13 cellular contexts compared by ENCODE assay signal in the genomic region with DNA sequence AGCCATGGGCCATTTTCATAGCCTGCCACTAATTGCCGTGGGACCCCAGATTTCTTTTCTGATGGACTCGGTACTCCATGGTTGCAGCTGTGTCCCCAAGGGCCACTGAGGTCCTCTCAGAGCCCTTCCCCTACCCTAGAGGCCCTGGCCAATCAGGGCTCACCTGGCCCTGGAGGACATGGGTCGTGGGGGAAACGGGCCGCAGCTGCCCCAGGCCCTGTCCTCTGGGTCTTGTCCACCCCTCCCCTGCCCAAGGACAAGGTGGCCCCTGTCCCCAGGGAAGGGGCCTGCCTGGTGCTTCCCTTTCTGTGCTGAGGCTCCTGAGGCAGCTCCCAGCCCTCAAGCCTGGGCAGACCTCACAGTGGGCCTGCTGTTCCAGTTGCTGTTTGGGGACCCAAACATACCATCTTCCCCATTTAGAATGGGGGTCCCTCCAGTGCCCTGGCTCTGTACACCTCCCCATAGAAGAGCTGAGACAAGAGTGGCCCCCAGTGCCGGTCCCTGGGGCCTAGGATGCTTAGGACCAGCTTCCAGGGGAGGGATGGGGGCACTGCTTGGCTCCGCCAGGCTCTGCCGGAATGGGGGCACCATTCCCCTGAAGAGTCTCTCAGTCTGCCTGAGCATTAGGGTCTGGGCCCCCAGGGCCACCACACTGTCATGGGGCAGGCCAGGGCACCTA. TPM values are rescaled to one million over a fixed set of nuclear protein-coding genes. Genes with fewer than 3 reads are reported as not detected.
A peak's percentile ranks its signal among the peaks of the same experiment; 100 is the strongest.
DNase-seq lines count a peak whose midpoint lies in the region; ATAC-seq, FAIRE-seq and TF ChIP-seq lines count a peak whose summit lies in the region.
"Had no signal": no experiment of that assay in that cellular context is flagged by ENCODE, and none has a peak within 500 bp of the region (broad histone marks: within the 10 kb centered on the region; RNA-seq: fewer than 3 reads in every experiment).

No MANE protein-coding gene starts in this region.

- H3K79me2 ChIP-seq in HepG2 (ENCODE audit: insufficient read depth, low read length): peaks cover 57% of the 10 kb centered on the region

- POLR2A ChIA-PET in WTC11 (lab: Charles Lee): interaction anchor here (0.6 kb wide), 1 partner anchor 24 kb away, joined by 3 read pairs; no protein-coding TSS in a partner anchor
- POLR2A ChIA-PET in HepG2 (lab: Yijun Ruan, JAX): interaction anchor here (0.9 to 1.8 kb wide), 6 partner anchors 12 to 72 kb away, joined by 3 to 12 read pairs (median 4); partner anchors contain the start of genes ANGPTL4, MARCHF2, NDUFA7 and RPS28

- intact Hi-C loops in HepG2 (cut with micrococcal nuclease; ENCODE audit: unreplicated experiment) (no loop called here), sigmoid colon (cut with DNase I) (no loop called here)

- FAIRE-seq in HepG2 (lab: Jason Lieb, UNC): no peak

- peak overlapping the region in 10 of 11 experiments; percentile 23 to 86 (median 76); a peak in 19 of 22 replicates for H3K4me2 ChIP-seq in BLaER1 treated with 17β-estradiol and CSF1 and Interleukin-3, amounts not matched to agents 10 nM and 100 nM
- peak overlapping the region; percentile 37; the same call in 1 of the 2 replicates for H3K4me2 ChIP-seq in HepG2 (ENCODE audit: low read depth, low read length)

- peak overlapping the region in 1 of 11 experiments; percentile 40; a peak in 2 of 22 replicates for H3K27ac ChIP-seq in BLaER1 treated with 17β-estradiol and CSF1 and Interleukin-3, amounts not matched to agents 10 nM and 100 nM
- H3K27ac ChIP-seq in HepG2 (ENCODE audit: extremely low read length, insufficient read depth, low read length): peak overlapping the region; percentile 74
- H3K27ac ChIP-seq in sigmoid colon: peak overlapping the region; percentile 99 to 100 (median 100)
- H3K27ac ChIP-seq: foreskin keratinocyte had no signal

- H3K4me3 Mint-ChIP-seq in WTC11: no peak overlapping the region
- H3K4me3 Mint-ChIP-seq: activated T-helper 1 cell treated with anti-CD3 and anti-CD28 coated beads, Interleukin-12 subunit alpha, Interleukin-12 subunit beta, Interleukin-2, Interleukin-4 antibody, amounts not matched to agents 30 ng/mL and 10 ng/mL and 1 ng/mL, durations not matched to agents 14 hours and 24 hours and 36 hours had no signal

- peaks cover 73 to 76% (median 75%) of the 10 kb centered on the region in 11 experiments for H4K20me1 ChIP-seq in BLaER1 treated with 17β-estradiol and CSF1 and Interleukin-3, amounts not matched to agents 10 nM and 100 nM
- H4K20me1 ChIP-seq in HepG2 (ENCODE audit: insufficient read depth, low read length): peaks cover 9% of the 10 kb centered on the region

- H3K9me3 Mint-ChIP-seq in WTC11: no peaks in the 10 kb centered on the region
- H3K9me3 Mint-ChIP-seq: activated T-helper 1 cell treated with anti-CD3 and anti-CD28 coated beads, Interleukin-12 subunit alpha, Interleukin-12 subunit beta, Interleukin-2, Interleukin-4 antibody, amounts not matched to agents 30 ng/mL and 10 ng/mL and 1 ng/mL, durations not matched to agents 14 hours and 24 hours and 36 hours; CD8-positive, alpha-beta memory T cell had no signal

- H2AFZ ChIP-seq in HepG2 (ENCODE audit: low read length): no peak overlapping the region

- 75% methylated on average over 2 of the region's 8 CpGs for WGBS in HepG2 (ENCODE audit: low lambda C conversion rate)
- WGBS in sigmoid colon, 2 donors: 74 to 93% methylated on average over 8 of the region's 8 CpGs

- no TSS peak for BruUV-seq in HepG2 (replicated peaks; lab: Mats Ljungman, UMichigan)

- peak overlapping the region in 5 of 11 experiments; percentile 31 to 57 (median 41); a peak in 8 of 22 replicates for H3K9ac ChIP-seq in BLaER1 treated with 17β-estradiol and CSF1 and Interleukin-3, amounts not matched to agents 10 nM and 100 nM
- 0 out of 2 replicates have a peak overlapping the region, but pooled peaks have one; percentile 32 for H3K9ac ChIP-seq in HepG2 (ENCODE audit: insufficient read depth, low read depth, low read length)

- H3K36me3 ChIP-seq in BLaER1 treated with 17β-estradiol and CSF1 and Interleukin-3, amounts not matched to agents 10 nM and 100 nM: peaks cover 0 to 45% (median 10%) of the 10 kb centered on the region in 11 experiments; a peak in 11 of 22 replicates
- no peaks in the 10 kb centered on the region; a peak in 1 of 5 replicates for H3K36me3 ChIP-seq in HepG2 (replicated peaks in 1 of 2; ENCODE audit: control insufficient read depth in 1 of 2, insufficient read depth in 2 of 2, low read length in 2 of 2)
- no peaks in the 10 kb centered on the region for H3K36me3 ChIP-seq in sigmoid colon

- no peak for TF ChIP-seq POLR2A in HepG2 (IDR thresholded peaks at IDR 0.05; ENCODE audit: insufficient read depth in 1 of 2, low read depth in 2 of 2, low read length in 2 of 2)
- TF ChIP-seq POLR2A in sigmoid colon (IDR thresholded peaks at IDR 0.05): no peak

- TF ChIP-seq CTCF in WTC11 (IDR thresholded peaks at IDR 0.05) (no peak), HepG2 (CRISPR knock-in tag; IDR thresholded peaks at IDR 0.05) (no peak), sigmoid colon (IDR thresholded peaks at IDR 0.05) (no peak)

- no peak overlapping the region for H3K4me3 ChIP-seq in BLaER1 treated with 17β-estradiol and CSF1 and Interleukin-3, amounts not matched to agents 10 nM and 100 nM
- H3K4me3 ChIP-seq in HepG2 (replicated peaks in 1 of 3; ENCODE audit: insufficient read depth in 1 of 3, low read depth in 2 of 3, low read length in 3 of 3): peak overlapping the region in 1 of 3 experiments; percentile 30; a peak in 1 of 6 replicates
- no peak overlapping the region for H3K4me3 ChIP-seq in sigmoid colon

- ATAC-seq in WTC11 (no peak), HepG2 (no peak), GM21423 (IDR thresholded peaks at IDR 0.05; ENCODE audit: unreplicated experiment) (no peak), HG02884 (IDR thresholded peaks at IDR 0.05; ENCODE audit: unreplicated experiment) (no peak)
- ATAC-seq: foreskin keratinocyte had no signal

- H3K36me3 Mint-ChIP-seq in WTC11: no peaks in the 10 kb centered on the region; the same call in 1 of the 2 replicates

- H3K27ac Mint-ChIP-seq in WTC11: peak overlapping the region; percentile 87
- H3K27ac Mint-ChIP-seq: activated T-helper 1 cell treated with anti-CD3 and anti-CD28 coated beads, Interleukin-12 subunit alpha, Interleukin-12 subunit beta, Interleukin-2, Interleukin-4 antibody, amounts not matched to agents 30 ng/mL and 10 ng/mL and 1 ng/mL, durations not matched to agents 14 hours and 24 hours and 36 hours had no signal

- peaks cover 17% of the 10 kb centered on the region for H3K4me1 Mint-ChIP-seq in WTC11

- TF ChIP-seq EP300 in HepG2 (IDR thresholded peaks at IDR 0.05; ENCODE audit: low read depth in 2 of 2, low read length in 2 of 2) (no peak), HepG2 (CRISPR knock-in tag; IDR thresholded peaks at IDR 0.05; ENCODE audit: borderline replicate concordance) (no peak), sigmoid colon (IDR thresholded peaks at IDR 0.05) (no peak)

- CTCF ChIA-PET in WTC11 (lab: Charles Lee) (interaction anchor here (0.5 to 4.2 kb wide), 6 partner anchors 20 to 371 kb away, joined by 3 to 47 read pairs (median 3); partner anchors contain the start of genes ANGPTL4 and MARCHF2), HepG2 (lab: Yijun Ruan, JAX; ENCODE audit: low intra/inter-chr PET ratio, low total read pairs) (no interaction called here)

- TF ChIP-seq RAD21 in HepG2 (CRISPR knock-in tag; IDR thresholded peaks at IDR 0.05): no peak

- H3K27me3 Mint-ChIP-seq in WTC11 (ENCODE audit: low read depth): no peaks in the 10 kb centered on the region
- H3K27me3 Mint-ChIP-seq: CD8-positive, alpha-beta memory T cell had no signal

- H3K27me3 ChIP-seq in BLaER1 treated with 17β-estradiol and CSF1 and Interleukin-3, amounts not matched to agents 10 nM and 100 nM: no peaks in the 10 kb centered on the region
- no peaks in the 10 kb centered on the region for H3K27me3 ChIP-seq in HepG2 (ENCODE audit: control insufficient read depth in 1 of 2, insufficient read depth in 2 of 2, low read length in 2 of 2)
- H3K27me3 ChIP-seq in sigmoid colon: no peaks in the 10 kb centered on the region
- H3K27me3 ChIP-seq: foreskin keratinocyte had no signal

- no peaks in the 10 kb centered on the region for H3K9me3 ChIP-seq in BLaER1 treated with 17β-estradiol and CSF1 and Interleukin-3, amounts not matched to agents 10 nM and 100 nM (replicated peaks in 1 of 11)
- no peaks in the 10 kb centered on the region for H3K9me3 ChIP-seq in HepG2 (ENCODE audit: low read length)
- no peaks in the 10 kb centered on the region for H3K9me3 ChIP-seq in sigmoid colon

- in situ Hi-C loops in HepG2 (cut with HindIII; ENCODE audit: extremely low pct_ligation_motif_present, low pct_unique_long_range_greater_than_20kb): no loop called here

- DNase-seq in WTC11 (ENCODE audit: low spot score) (no peak), HepG2 (ENCODE audit: low spot score) (no peak), sigmoid colon (no peak), NCI-H1105 treated with DMSO at 0.1 percent for 48 hours (lab: John Stamatoyannopoulos, UW) (no peak), retina (no peak)
- DNase-seq: activated CD4-positive, CD25-positive, alpha-beta regulatory T cell treated with anti-CD3 and anti-CD28 coated beads, Interleukin-2, amount 50 U/mL, for 72 hours; CD8-positive, alpha-beta memory T cell; foreskin keratinocyte had no signal

- peaks cover 27 to 71% (median 66%) of the 10 kb centered on the region in 10 experiments for H3K4me1 ChIP-seq in BLaER1 treated with 17β-estradiol and CSF1 and Interleukin-3, amounts not matched to agents 10 nM and 100 nM
- H3K4me1 ChIP-seq in HepG2 (ENCODE audit: insufficient read depth, low read length) (peaks cover 79% of the 10 kb centered on the region), sigmoid colon (peaks cover 4 to 73% (median 65%) of the 10 kb centered on the region in 4 donors)

RNA-seq across cellular contexts. Expression of gene RAB11B, which starts 3.2 kb away (rescaled TPM):
- 108 to 127 TPM (median 120 TPM) in 3 replicates for total RNA-seq in WTC11 (2021)
- 6.0 and 11.5 TPM in 2 replicates for total RNA-seq in HepG2 (2016; rRNA removed; fragmentation: Illumina TruSeq; extraction: Trizol)
- total RNA-seq in HepG2 (2016; cell fraction: cytosol; rRNA removed; fragmentation: Illumina TruSeq; extraction: Trizol; ENCODE audit: low read depth): 3.2 and 5.3 TPM in 2 replicates
- total RNA-seq in HepG2 (2016; cell fraction: insoluble cytoplasmic fraction; rRNA removed; fragmentation: Illumina TruSeq; extraction: Trizol): 5.3 and 9.6 TPM in 2 replicates
- total RNA-seq in HepG2 (2016; cell fraction: membrane; rRNA removed; fragmentation: Illumina TruSeq; extraction: Trizol): 5.5 and 8.1 TPM in 2 replicates
- 10.6 and 12.6 TPM in 2 replicates for total RNA-seq in HepG2 (2016; cell fraction: nucleus; rRNA removed; fragmentation: Illumina TruSeq; extraction: Trizol)
- polyA plus RNA-seq in HepG2 (2011; rRNA removed): 28.4 and 39.6 TPM in 2 replicates
- 25.6 and 37.5 TPM in 2 replicates for polyA plus RNA-seq in HepG2 (2011; cell fraction: cytosol; rRNA removed)
- polyA plus RNA-seq in HepG2 (2011; cell fraction: nucleus; rRNA removed): 145 and 155 TPM in 2 replicates
- polyA plus RNA-seq in HepG2 (2012): 60.0 and 70.4 TPM in 2 replicates
- polyA plus RNA-seq in HepG2 (2016; cell fraction: cytosol; fragmentation: Illumina TruSeq; extraction: Trizol; ENCODE audit: low read depth): 12.4 and 13.3 TPM in 2 replicates
- polyA plus RNA-seq in HepG2 (2016; cell fraction: insoluble cytoplasmic fraction; fragmentation: Illumina TruSeq; extraction: Trizol; ENCODE audit: low read depth): 42.9 and 48.7 TPM in 2 replicates
- 18.3 and 20.3 TPM in 2 replicates for polyA plus RNA-seq in HepG2 (2016; cell fraction: membrane; fragmentation: Illumina TruSeq; extraction: Trizol; ENCODE audit: low read depth)
- polyA plus RNA-seq in HepG2 (2016; cell fraction: nucleus; fragmentation: Illumina TruSeq; extraction: Trizol; ENCODE audit: insufficient read depth, low read depth): 54.5 and 58.9 TPM in 2 replicates
- polyA minus RNA-seq in HepG2 (2011; rRNA and poly(A)+ RNA removed; ENCODE audit: low replicate concordance): 12.0 and 69.0 TPM in 2 replicates
- polyA minus RNA-seq in HepG2 (2011; cell fraction: cytosol; rRNA and poly(A)+ RNA removed): 33.6 and 48.7 TPM in 2 replicates
- polyA minus RNA-seq in HepG2 (2011; cell fraction: nucleus; rRNA and poly(A)+ RNA removed): 27.7 and 30.1 TPM in 2 replicates
- total RNA-seq in sigmoid colon: 10 to 100 TPM; 17.5 to 42.1 (median 28.7) TPM
- polyA plus RNA-seq in sigmoid colon: 100 to 1,000 TPM in 1 of 3 donors, 10 to 100 TPM in 2; 67.0 to 103 (median 82.9) TPM

RNA-seq across cellular contexts. Expression of gene MARCHF2, which starts 19.8 kb away (rescaled TPM):
- total RNA-seq in WTC11 (2021) (20.2 to 30.4 TPM (median 27.5 TPM) in 3 replicates), HepG2 (2016; rRNA removed; fragmentation: Illumina TruSeq; extraction: Trizol) (10.6 and 12.7 TPM in 2 replicates), sigmoid colon (100 to 1,000 TPM; 283 to 383 (median 303) TPM)
- total RNA-seq in HepG2 (2016; cell fraction: cytosol; rRNA removed; fragmentation: Illumina TruSeq; extraction: Trizol; ENCODE audit: low read depth): 59.6 and 64.1 TPM in 2 replicates
- 8.2 and 12.9 TPM in 2 replicates for total RNA-seq in HepG2 (2016; cell fraction: insoluble cytoplasmic fraction; rRNA removed; fragmentation: Illumina TruSeq; extraction: Trizol)
- 65.2 and 66.6 TPM in 2 replicates for total RNA-seq in HepG2 (2016; cell fraction: membrane; rRNA removed; fragmentation: Illumina TruSeq; extraction: Trizol)
- 3.6 and 5.3 TPM in 2 replicates for total RNA-seq in HepG2 (2016; cell fraction: nucleus; rRNA removed; fragmentation: Illumina TruSeq; extraction: Trizol)
- polyA plus RNA-seq in HepG2 (2011; rRNA removed) (13.0 and 17.0 TPM in 2 replicates), sigmoid colon (10 to 100 TPM; 25.8 to 46.2 (median 42.1) TPM)
- 21.1 and 28.3 TPM in 2 replicates for polyA plus RNA-seq in HepG2 (2011; cell fraction: cytosol; rRNA removed)
- polyA plus RNA-seq in HepG2 (2011; cell fraction: nucleus; rRNA removed): 15.0 and 19.7 TPM in 2 replicates
- polyA plus RNA-seq in HepG2 (2012): 6.7 and 12.0 TPM in 2 replicates
- 74.4 and 75.7 TPM in 2 replicates for polyA plus RNA-seq in HepG2 (2016; cell fraction: cytosol; fragmentation: Illumina TruSeq; extraction: Trizol; ENCODE audit: low read depth)
- polyA plus RNA-seq in HepG2 (2016; cell fraction: insoluble cytoplasmic fraction; fragmentation: Illumina TruSeq; extraction: Trizol; ENCODE audit: low read depth): 8.3 and 8.9 TPM in 2 replicates
- polyA plus RNA-seq in HepG2 (2016; cell fraction: membrane; fragmentation: Illumina TruSeq; extraction: Trizol; ENCODE audit: low read depth): 56.5 and 63.1 TPM in 2 replicates
- polyA plus RNA-seq in HepG2 (2016; cell fraction: nucleus; fragmentation: Illumina TruSeq; extraction: Trizol; ENCODE audit: insufficient read depth, low read depth): 8.7 and 13.2 TPM in 2 replicates
- polyA minus RNA-seq in HepG2 (2011; rRNA and poly(A)+ RNA removed; ENCODE audit: low replicate concordance): 5.3 and 38.3 TPM in 2 replicates
- 11.2 and 13.2 TPM in 2 replicates for polyA minus RNA-seq in HepG2 (2011; cell fraction: cytosol; rRNA and poly(A)+ RNA removed)
- 2.3 and 8.2 TPM in 2 replicates for polyA minus RNA-seq in HepG2 (2011; cell fraction: nucleus; rRNA and poly(A)+ RNA removed)

RNA-seq across cellular contexts. Expression of gene ANGPTL4, which starts 29.4 kb away (rescaled TPM):
- 1.0 to 2.7 TPM (median 2.2 TPM) in 3 replicates for total RNA-seq in WTC11 (2021)
- total RNA-seq in HepG2 (2016; rRNA removed; fragmentation: Illumina TruSeq; extraction: Trizol): 0.20 and 0.80 TPM in 2 replicates
- total RNA-seq in HepG2 (2016; cell fraction: cytosol; rRNA removed; fragmentation: Illumina TruSeq; extraction: Trizol; ENCODE audit: low read depth): 0.10 and 0.35 TPM in 2 replicates
- 0.27 and 0.80 TPM in 2 replicates for total RNA-seq in HepG2 (2016; cell fraction: insoluble cytoplasmic fraction; rRNA removed; fragmentation: Illumina TruSeq; extraction: Trizol)
- total RNA-seq in HepG2 (2016; cell fraction: membrane; rRNA removed; fragmentation: Illumina TruSeq; extraction: Trizol): 0.48 and 0.71 TPM in 2 replicates
- total RNA-seq in HepG2 (2016; cell fraction: nucleus; rRNA removed; fragmentation: Illumina TruSeq; extraction: Trizol): 0.78 and 1.6 TPM in 2 replicates
- polyA plus RNA-seq in HepG2 (2011; rRNA removed): 21.7 and 39.9 TPM in 2 replicates
- polyA plus RNA-seq in HepG2 (2011; cell fraction: cytosol; rRNA removed): 24.1 and 25.1 TPM in 2 replicates
- polyA plus RNA-seq in HepG2 (2011; cell fraction: nucleus; rRNA removed): 62.7 and 74.1 TPM in 2 replicates
- polyA plus RNA-seq in HepG2 (2012): 15.1 and 16.8 TPM in 2 replicates
- polyA plus RNA-seq in HepG2 (2016; cell fraction: cytosol; fragmentation: Illumina TruSeq; extraction: Trizol; ENCODE audit: low read depth): 0.22 and 0.23 TPM in 2 replicates
- polyA plus RNA-seq in HepG2 (2016; cell fraction: insoluble cytoplasmic fraction; fragmentation: Illumina TruSeq; extraction: Trizol; ENCODE audit: low read depth): 0.29 and 0.58 TPM in 2 replicates
- polyA plus RNA-seq in HepG2 (2016; cell fraction: membrane; fragmentation: Illumina TruSeq; extraction: Trizol; ENCODE audit: low read depth): 0.19 TPM in 2 replicates
- polyA plus RNA-seq in HepG2 (2016; cell fraction: nucleus; fragmentation: Illumina TruSeq; extraction: Trizol; ENCODE audit: insufficient read depth, low read depth): 2.5 and 3.1 TPM in 2 replicates
- 0.14 and 19.3 TPM in 2 replicates for polyA minus RNA-seq in HepG2 (2011; rRNA and poly(A)+ RNA removed; ENCODE audit: low replicate concordance)
- 14.2 and 17.5 TPM in 2 replicates for polyA minus RNA-seq in HepG2 (2011; cell fraction: cytosol; rRNA and poly(A)+ RNA removed)
- 14.4 and 18.8 TPM in 2 replicates for polyA minus RNA-seq in HepG2 (2011; cell fraction: nucleus; rRNA and poly(A)+ RNA removed)
- 10 to 100 TPM in 3 of 4 donors, 1 to 10 TPM in 1; 7.1 to 31.6 (median 24.0) TPM for total RNA-seq in sigmoid colon
- 10 to 100 TPM in 1 of 3 donors, 1 to 10 TPM in 2; 2.3 to 10.3 (median 2.4) TPM for polyA plus RNA-seq in sigmoid colon
- total RNA-seq: CD8-positive, alpha-beta memory T cell; SK-MEL-5 had no signal

RNA-seq across cellular contexts. Expression of gene KANK3, which starts 50.3 kb away (rescaled TPM):
- 7.8 to 8.0 TPM (median 8.0 TPM) in 3 replicates for total RNA-seq in WTC11 (2021)
- 0.15 and 0.18 TPM in 2 replicates for total RNA-seq in HepG2 (2016; rRNA removed; fragmentation: Illumina TruSeq; extraction: Trizol)
- not detected in 2 replicates for total RNA-seq in HepG2 (2016; cell fraction: cytosol; rRNA removed; fragmentation: Illumina TruSeq; extraction: Trizol; ENCODE audit: low read depth)
- 0.06 and 0.35 TPM in 2 replicates for total RNA-seq in HepG2 (2016; cell fraction: insoluble cytoplasmic fraction; rRNA removed; fragmentation: Illumina TruSeq; extraction: Trizol)
- 0.07 and 0.28 TPM in 2 replicates for total RNA-seq in HepG2 (2016; cell fraction: membrane; rRNA removed; fragmentation: Illumina TruSeq; extraction: Trizol)
- 0.12 and 0.22 TPM in 2 replicates for total RNA-seq in HepG2 (2016; cell fraction: nucleus; rRNA removed; fragmentation: Illumina TruSeq; extraction: Trizol)
- polyA plus RNA-seq in HepG2 (2011; rRNA removed): 0.20 and 0.73 TPM in 2 replicates
- 0.32 and 0.46 TPM in 2 replicates for polyA plus RNA-seq in HepG2 (2011; cell fraction: cytosol; rRNA removed)
- 1.5 and 1.8 TPM in 2 replicates for polyA plus RNA-seq in HepG2 (2011; cell fraction: nucleus; rRNA removed)
- 0.27 and 0.32 TPM in 2 replicates for polyA plus RNA-seq in HepG2 (2012)
- polyA plus RNA-seq in HepG2 (2016; cell fraction: cytosol; fragmentation: Illumina TruSeq; extraction: Trizol; ENCODE audit: low read depth): not detected in 2 replicates
- polyA plus RNA-seq in HepG2 (2016; cell fraction: insoluble cytoplasmic fraction; fragmentation: Illumina TruSeq; extraction: Trizol; ENCODE audit: low read depth): 0.22 TPM in 1 of 2 replicates, not detected in the other
- polyA plus RNA-seq in HepG2 (2016; cell fraction: membrane; fragmentation: Illumina TruSeq; extraction: Trizol; ENCODE audit: low read depth): 0.12 TPM in 1 of 2 replicates, not detected in the other
- polyA plus RNA-seq in HepG2 (2016; cell fraction: nucleus; fragmentation: Illumina TruSeq; extraction: Trizol; ENCODE audit: insufficient read depth, low read depth): 0.45 and 0.62 TPM in 2 replicates
- 0.32 TPM in 1 of 2 replicates, not detected in the other for polyA minus RNA-seq in HepG2 (2011; rRNA and poly(A)+ RNA removed; ENCODE audit: low replicate concordance)
- polyA minus RNA-seq in HepG2 (2011; cell fraction: cytosol; rRNA and poly(A)+ RNA removed): not detected in 2 replicates
- 0.77 and 1.5 TPM in 2 replicates for polyA minus RNA-seq in HepG2 (2011; cell fraction: nucleus; rRNA and poly(A)+ RNA removed)
- total RNA-seq in sigmoid colon: 1 to 10 TPM; 6.5 to 8.9 (median 8.4) TPM
- 1 to 10 TPM in 2 of 3 donors, under 1 TPM in 1; 0.92 to 4.9 (median 3.6) TPM for polyA plus RNA-seq in sigmoid colon

RNA-seq across cellular contexts. Expression of gene HNRNPM, which starts 51.4 kb away (rescaled TPM):
- 309 to 416 TPM (median 343 TPM) in 3 replicates for total RNA-seq in WTC11 (2021)
- total RNA-seq in HepG2 (2016; rRNA removed; fragmentation: Illumina TruSeq; extraction: Trizol): 102 and 144 TPM in 2 replicates
- total RNA-seq in HepG2 (2016; cell fraction: cytosol; rRNA removed; fragmentation: Illumina TruSeq; extraction: Trizol; ENCODE audit: low read depth): 28.1 and 31.3 TPM in 2 replicates
- total RNA-seq in HepG2 (2016; cell fraction: insoluble cytoplasmic fraction; rRNA removed; fragmentation: Illumina TruSeq; extraction: Trizol): 105 and 130 TPM in 2 replicates
- 29.6 and 34.4 TPM in 2 replicates for total RNA-seq in HepG2 (2016; cell fraction: membrane; rRNA removed; fragmentation: Illumina TruSeq; extraction: Trizol)
- 79.0 and 100 TPM in 2 replicates for total RNA-seq in HepG2 (2016; cell fraction: nucleus; rRNA removed; fragmentation: Illumina TruSeq; extraction: Trizol)
- 53.7 and 56.7 TPM in 2 replicates for polyA plus RNA-seq in HepG2 (2011; rRNA removed)
- polyA plus RNA-seq in HepG2 (2011; cell fraction: cytosol; rRNA removed): 57.0 and 126 TPM in 2 replicates
- 114 and 125 TPM in 2 replicates for polyA plus RNA-seq in HepG2 (2011; cell fraction: nucleus; rRNA removed)
- polyA plus RNA-seq in HepG2 (2012): 107 and 138 TPM in 2 replicates
- polyA plus RNA-seq in HepG2 (2016; cell fraction: cytosol; fragmentation: Illumina TruSeq; extraction: Trizol; ENCODE audit: low read depth): 12.0 and 13.3 TPM in 2 replicates
- 244 and 309 TPM in 2 replicates for polyA plus RNA-seq in HepG2 (2016; cell fraction: insoluble cytoplasmic fraction; fragmentation: Illumina TruSeq; extraction: Trizol; ENCODE audit: low read depth)
- 17.6 and 27.0 TPM in 2 replicates for polyA plus RNA-seq in HepG2 (2016; cell fraction: membrane; fragmentation: Illumina TruSeq; extraction: Trizol; ENCODE audit: low read depth)
- polyA plus RNA-seq in HepG2 (2016; cell fraction: nucleus; fragmentation: Illumina TruSeq; extraction: Trizol; ENCODE audit: insufficient read depth, low read depth): 181 and 202 TPM in 2 replicates
- polyA minus RNA-seq in HepG2 (2011; rRNA and poly(A)+ RNA removed; ENCODE audit: low replicate concordance): 64.5 and 120 TPM in 2 replicates
- polyA minus RNA-seq in HepG2 (2011; cell fraction: cytosol; rRNA and poly(A)+ RNA removed): 53.3 and 60.8 TPM in 2 replicates
- 85.2 and 90.0 TPM in 2 replicates for polyA minus RNA-seq in HepG2 (2011; cell fraction: nucleus; rRNA and poly(A)+ RNA removed)
- 100 to 1,000 TPM in 1 of 4 donors, 10 to 100 TPM in 3; 62.8 to 100 (median 76.1) TPM for total RNA-seq in sigmoid colon
- 100 to 1,000 TPM in 1 of 3 donors, 10 to 100 TPM in 2; 80.5 to 224 (median 83.9) TPM for polyA plus RNA-seq in sigmoid colon
